8 cellular contexts compared by ENCODE assay signal in the genomic region with DNA sequence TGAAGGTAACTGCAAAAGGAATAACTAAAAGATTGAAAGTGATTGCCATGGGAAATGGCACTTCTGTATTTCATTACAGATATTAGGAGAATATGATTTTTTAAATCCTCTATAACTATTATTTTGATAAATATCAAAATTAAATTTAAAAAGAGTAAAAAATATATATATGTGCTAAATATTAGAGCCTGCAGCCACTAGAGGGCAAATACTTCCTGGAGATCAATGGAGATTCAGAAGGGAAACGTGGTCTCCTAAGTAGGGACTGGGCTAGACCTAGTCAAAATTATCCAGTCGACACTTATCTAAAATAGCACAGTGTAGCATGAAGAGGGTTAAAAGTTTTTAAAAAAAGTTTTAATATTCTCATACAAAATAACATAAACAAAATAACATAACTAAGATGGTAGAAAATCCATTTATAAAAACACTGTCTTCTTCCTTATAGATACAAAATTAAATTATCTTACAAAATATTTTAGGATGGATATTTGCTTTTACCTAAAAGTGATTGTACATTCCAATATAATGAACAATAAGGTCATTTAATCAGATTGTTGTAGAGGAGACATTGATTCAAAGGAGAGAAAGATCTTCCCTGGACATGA.
A peak's percentile ranks its signal among the peaks of the same experiment; 100 is the strongest.
DNase-seq lines count a peak whose midpoint lies in the region; ATAC-seq and FAIRE-seq lines count a peak whose summit lies in the region.

No MANE protein-coding gene starts in this region.

- H3K27me3 Mint-ChIP-seq in activated T-cell treated with anti-CD3 and anti-CD28 coated beads, Interleukin-2, amount 50 U/mL, for 72 hours (ENCODE audit: low read depth) = no peaks in the 10 kb centered on the region

- no peak overlapping the region for H3K4me3 Mint-ChIP-seq in activated T-cell treated with anti-CD3 and anti-CD28 coated beads, Interleukin-2, amount 50 U/mL, for 72 hours

- DNase-seq in amniotic stem cell (lab: John Stamatoyannopoulos, UW) (peak; percentile 4), lung microvascular endothelial cell (ENCODE audit: low read depth in 2 of 2) (peak; percentile 35 to 49), NCI-H2029 (lab: John Stamatoyannopoulos, UW) (no peak), NK-92 (lab: John Stamatoyannopoulos, UW; ENCODE audit: unreplicated experiment) (no peak)
- DNase-seq in activated T-cell treated with anti-CD3 and anti-CD28 coated beads, Interleukin-2, amount 50 U/mL, for 72 hours = no peak

- ATAC-seq in HG03442 (IDR thresholded peaks at IDR 0.05; ENCODE audit: unreplicated experiment) (peak; percentile 59), HG03469 (IDR thresholded peaks at IDR 0.05; ENCODE audit: unreplicated experiment) (no peak)
- no peak for ATAC-seq in activated T-cell treated with anti-CD3 and anti-CD28 coated beads, Interleukin-2, amount 50 U/mL, for 72 hours (replicated peaks in 1 of 2)

- H3K27ac Mint-ChIP-seq in activated T-cell treated with anti-CD3 and anti-CD28 coated beads, Interleukin-2, amount 50 U/mL, for 72 hours = no peak overlapping the region

- no peaks in the 10 kb centered on the region for H3K36me3 Mint-ChIP-seq in activated T-cell treated with anti-CD3 and anti-CD28 coated beads, Interleukin-2, amount 50 U/mL, for 72 hours (ENCODE audit: insufficient read depth in 2 of 2)

- H3K9me3 Mint-ChIP-seq in activated T-cell treated with anti-CD3 and anti-CD28 coated beads, Interleukin-2, amount 50 U/mL, for 72 hours = no peaks in the 10 kb centered on the region

- peak; percentile 78 for FAIRE-seq in G401.6 (lab: Jason Lieb, UNC)

- H3K4me1 Mint-ChIP-seq in activated T-cell treated with anti-CD3 and anti-CD28 coated beads, Interleukin-2, amount 50 U/mL, for 72 hours (ENCODE audit: low read depth) = no peaks in the 10 kb centered on the region

Comparison
In these comparisons a context has a peak if more than half of its experiments do, and no peak if none do; other contexts are left out.
1. DNase-seq: peak in amniotic stem cell (single experiment) and lung microvascular endothelial cell (2 of 2); none in NCI-H2029 (single experiment), activated T-cell treated with anti-CD3 and anti-CD28 coated beads, Interleukin-2, amount 50 U/mL, for 72 hours (0 of 2) and NK-92 (single experiment).